ENCODE assay signal across 7 cellular contexts in the genomic region with DNA sequence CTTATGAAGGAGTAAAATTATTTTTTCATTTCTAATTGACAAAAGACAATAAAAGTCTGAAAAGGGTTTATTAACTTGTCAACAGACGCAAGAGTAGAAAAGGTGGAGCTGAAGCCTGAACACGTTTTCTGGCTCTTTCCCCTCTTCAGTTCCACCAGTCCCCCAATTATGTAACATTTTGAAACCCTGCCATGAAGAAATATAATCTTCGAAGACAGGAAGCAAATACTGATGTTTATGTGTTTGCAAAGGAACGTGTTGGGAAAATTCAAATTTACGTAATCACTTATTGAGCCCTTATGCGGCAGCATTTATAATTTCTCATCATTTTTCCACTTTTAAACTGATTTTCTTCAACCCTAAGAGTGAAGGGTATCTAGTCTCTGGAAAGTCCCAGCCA. TPM values are rescaled to one million over a fixed set of nuclear protein-coding genes. Genes with fewer than 3 reads are reported as not detected.
DNase-seq lines count a peak whose midpoint lies in the region; ATAC-seq and TF ChIP-seq lines count a peak whose summit lies in the region.

No MANE protein-coding gene starts in this region.

- no peak overlapping the region for H2BK15ac ChIP-seq in H9 (ENCODE audit: low read depth, low read length)

- DNase-seq in H9 (no peak), SW480 (ENCODE audit: low spot score) (peak; percentile 13), foreskin fibroblast (no peak), NCI-H146 treated with DMSO at 0.1 percent for 48 hours (lab: John Stamatoyannopoulos, UW; ENCODE audit: unreplicated experiment) (no peak)

- H3K9ac ChIP-seq in H9 (ENCODE audit: extremely low read depth, insufficient read length, low read length) (peak overlapping the region; percentile 97), skeletal muscle satellite cell (ENCODE audit: low read depth, low read length) (peak overlapping the region; percentile 95)

- peaks cover 13% of the 10 kb centered on the region for H3K23me2 ChIP-seq in H9 (ENCODE audit: insufficient read length, low read depth, low read length, poor library complexity, severe bottlenecking)

- H3K27ac ChIP-seq in H9 (ENCODE audit: insufficient read length, low read depth, low read length): no peak overlapping the region

- H4K8ac ChIP-seq in H9 (replicated peaks; ENCODE audit: insufficient read length, low read depth, low read length): no peak overlapping the region

- no peak overlapping the region for H3K23ac ChIP-seq in H9 (ENCODE audit: insufficient read length, low read depth, low read length)

- H2BK12ac ChIP-seq in H9 (ENCODE audit: insufficient read length, low read depth, low read length): no peak overlapping the region

- peaks cover 3 to 5% of the 10 kb centered on the region in 2 experiments; a peak in 1 of 4 replicates for H3K4me1 Mint-ChIP-seq in H9

- H2AK5ac ChIP-seq in H9 (ENCODE audit: insufficient read length, low read length): no peak overlapping the region

- no CpG with 5 or more reads among the region's 6 CpGs for WGBS in H9 (ENCODE audit: extremely low coverage, insufficient read length, low lambda C conversion rate)

- peaks cover 9% of the 10 kb centered on the region for H3K36me3 ChIP-seq in skeletal muscle satellite cell (ENCODE audit: insufficient read depth, low read length)

- H3K27me3 Mint-ChIP-seq in H9 (ENCODE audit: low read depth): no peaks in the 10 kb centered on the region

- H4K20me1 ChIP-seq in H9 (ENCODE audit: control insufficient read depth, insufficient read depth, insufficient read length): no peaks in the 10 kb centered on the region

- H3K4me3 Mint-ChIP-seq in H9: peak overlapping the region; percentile 95

- H2BK20ac ChIP-seq in H9 (ENCODE audit: low read depth, low read length, poor library complexity, severe bottlenecking): no peak overlapping the region

- no peak overlapping the region for H2BK120ac ChIP-seq in H9 (ENCODE audit: low read depth, low read length, poor library complexity, severe bottlenecking)

- peak overlapping the region; percentile 91 to 99 for H3K4me3 ChIP-seq in foreskin fibroblast (ENCODE audit: low read depth in 1 of 2, low read length in 2 of 2)
- peak overlapping the region; percentile 93 for H3K4me3 ChIP-seq in skeletal muscle satellite cell (ENCODE audit: low read length)

- H3K4me1 ChIP-seq in H9 (ENCODE audit: insufficient read depth, low read length) (no peaks in the 10 kb centered on the region), skeletal muscle satellite cell (ENCODE audit: control insufficient read depth, insufficient read depth, low read length) (peaks cover 5% of the 10 kb centered on the region)

- H3K9me3 ChIP-seq in H9 (ENCODE audit: control insufficient read depth, low read depth, low read length) (no peaks in the 10 kb centered on the region), skeletal muscle satellite cell (replicated peaks; ENCODE audit: low read length) (no peaks in the 10 kb centered on the region)

- ATAC-seq in GM19455 (IDR thresholded peaks at IDR 0.05; ENCODE audit: unreplicated experiment) (no peak), HG03135 (IDR thresholded peaks at IDR 0.05; ENCODE audit: unreplicated experiment) (no peak)

- no peak overlapping the region for H3K14ac ChIP-seq in H9 (ENCODE audit: insufficient read depth, low read length)

- H3K27ac Mint-ChIP-seq in H9: peak overlapping the region in 1 of 3 experiments; percentile 98; a peak in 1 of 7 replicates

- H3K56ac ChIP-seq in H9 (ENCODE audit: insufficient read length, low read depth, low read length): no peak overlapping the region

- H4K91ac ChIP-seq in H9 (ENCODE audit: insufficient read length, low read depth, low read length): no peak overlapping the region

- no peak overlapping the region for H2BK5ac ChIP-seq in H9 (ENCODE audit: insufficient read length, low read length)

- peaks cover under 1 to 13% (median 10%) of the 10 kb centered on the region in 3 experiments; a peak in 5 of 7 replicates for H3K36me3 Mint-ChIP-seq in H9 (ENCODE audit: insufficient read depth in 1 of 3, low read depth in 3 of 3)

- H3T11ph ChIP-seq in H9 (ENCODE audit: low read length): no peak overlapping the region

- no peaks in the 10 kb centered on the region for H3K27me3 ChIP-seq in H9 (ENCODE audit: insufficient read depth, low read length)
- no peaks in the 10 kb centered on the region for H3K27me3 ChIP-seq in skeletal muscle satellite cell (ENCODE audit: control insufficient read depth, insufficient read depth, low read length)

- TF ChIP-seq CTCF in H9 (conservative IDR thresholded peaks at IDR 0.05) (no peak), foreskin fibroblast (IDR thresholded peaks at IDR 0.05; ENCODE audit: low read depth, low read length) (no peak)

- H4K5ac ChIP-seq in H9 (ENCODE audit: insufficient read length, low read depth, low read length): no peak overlapping the region

- no peaks in the 10 kb centered on the region for H3K9me3 Mint-ChIP-seq in H9

- no peak overlapping the region for H3K4ac ChIP-seq in H9 (ENCODE audit: low read depth, low read length)

- peaks cover 6% of the 10 kb centered on the region for H3K79me1 ChIP-seq in H9 (ENCODE audit: insufficient read depth, low read depth, low read length, poor library complexity, severe bottlenecking)

- H3K18ac ChIP-seq in H9 (ENCODE audit: insufficient read length, low read depth, low read length): no peak overlapping the region

- no peaks in the 10 kb centered on the region; the same call in 1 of the 2 replicates for H3K79me2 ChIP-seq in H9 (ENCODE audit: insufficient read depth, low read length)

- H2AFZ ChIP-seq in H9 (ENCODE audit: low read length): no peak overlapping the region

- H3K4me2 ChIP-seq in H9 (ENCODE audit: insufficient read depth, insufficient read length, low read length) (peak overlapping the region; percentile 98), skeletal muscle satellite cell (ENCODE audit: low read length) (peak overlapping the region; percentile 83)

RNA-seq across cellular contexts. Expression of gene AP3S2, which starts 0.8 kb away (rescaled TPM):
- 33.9 and 38.5 TPM in 2 replicates for total RNA-seq in H9 (2021)
- total RNA-seq in skeletal muscle satellite cell (2012; rRNA removed): 56.3 and 60.5 TPM in 2 replicates

RNA-seq across cellular contexts. Expression of gene ARPIN, which starts 19.7 kb away (rescaled TPM):
- 5.5 and 6.4 TPM in 2 replicates for total RNA-seq in H9 (2021)
- total RNA-seq in skeletal muscle satellite cell (2012; rRNA removed): 5.9 and 10.1 TPM in 2 replicates
